Comparison of ENCODE assay signal across 25 cellular contexts in genomic region chr10:86725980-86726976, GRCh38. TPM values are rescaled to one million over a fixed set of nuclear protein-coding genes. Genes with fewer than 3 reads are reported as not detected.
"Had no signal": no experiment of that assay in that cellular context is flagged by ENCODE, and none has a peak within 500 bp of the region (broad histone marks: within the 10 kb centered on the region; RNA-seq: fewer than 3 reads in every experiment).

No MANE protein-coding gene starts in this region.

- H3K36me3 ChIP-seq: adrenal gland, colonic mucosa, neural progenitor cell, right lobe of liver, vagina had no signal

- H3K27ac ChIP-seq: adrenal gland, colonic mucosa, dorsolateral prefrontal cortex, neural progenitor cell, right lobe of liver, testis, vagina had no signal

- H3K9ac ChIP-seq: neural progenitor cell had no signal

- H3K27me3 ChIP-seq: adrenal gland, colonic mucosa, dorsolateral prefrontal cortex, neural progenitor cell, right lobe of liver, testis, vagina had no signal

- H3K4me2 ChIP-seq: neural progenitor cell had no signal

- DNase-seq: activated CD4-positive, alpha-beta T cell treated with anti-CD3 and anti-CD28 coated beads for 4 hours; activated CD4-positive, alpha-beta T cell treated with anti-CD3 and anti-CD28 coated beads, Interleukin-2, amount 50 U/mL, for 48 hours; activated CD4-positive, CD25-positive, alpha-beta regulatory T cell; activated CD8-positive, alpha-beta memory T cell treated with anti-CD3 and anti-CD28 coated beads, Interleukin-2, amount 50 U/mL, for 48 hours; activated naive CD4-positive, alpha-beta T cell; activated T-cell treated with anti-CD3 and anti-CD28 coated beads, Interleukin-2, amount 50 U/mL, for 4 hours; colonic mucosa; dorsolateral prefrontal cortex; effector memory CD8-positive, alpha-beta T cell; immature natural killer cell; kidney glomerular epithelial cell; mesenchymal stem cell; naive thymus-derived CD8-positive, alpha-beta T cell; right lobe of liver; stimulated activated CD4-positive, alpha-beta T cell treated with anti-CD3 and anti-CD28 coated beads, Interleukin-2, amount 100 ng/mL, for 48 hours; stimulated activated naive CD4-positive, alpha-beta T cell; SW 1271; T-helper 17 cell; testis had no signal

- H3K9me3 ChIP-seq: adrenal gland, colonic mucosa, right lobe of liver, testis, vagina had no signal

- ATAC-seq: activated T-cell treated with anti-CD3 and anti-CD28 coated beads, Interleukin-2, amount 50 U/mL, for 4 hours; effector memory CD8-positive, alpha-beta T cell; esophagus mucosa; naive thymus-derived CD8-positive, alpha-beta T cell; right lobe of liver; T-helper 17 cell had no signal

- H3K4me3 ChIP-seq: adrenal gland, colonic mucosa, dorsolateral prefrontal cortex, neural progenitor cell, right lobe of liver, testis, vagina had no signal

- H3K4me1 ChIP-seq: adrenal gland, colonic mucosa, neural progenitor cell, testis, vagina had no signal

RNA-seq across cellular contexts. Expression of gene BMPR1A, which starts 30.1 kb away (rescaled TPM):
- total RNA-seq: endothelial cell of umbilical vein had no signal
- polyA plus RNA-seq: endothelial cell of umbilical vein had no signal

RNA-seq across cellular contexts. Expression of gene LDB3, which starts 58.0 kb away (rescaled TPM):
- total RNA-seq: activated T-helper 2 cell treated with anti-CD3 and anti-CD28 coated beads, Interferon-gamma antibody, Interleukin-2, Interleukin-4, amounts not matched to agents 10 μg/mL and 5 μg/mL and 100 μg/mL, durations not matched to agents 14 hours and 24 hours and 36 hours; endothelial cell of umbilical vein; T-helper 17 cell had no signal
- polyA plus RNA-seq: endothelial cell of umbilical vein; naive thymus-derived CD8-positive, alpha-beta T cell had no signal
